9 cellular contexts compared by ENCODE assay signal in the genomic region with DNA sequence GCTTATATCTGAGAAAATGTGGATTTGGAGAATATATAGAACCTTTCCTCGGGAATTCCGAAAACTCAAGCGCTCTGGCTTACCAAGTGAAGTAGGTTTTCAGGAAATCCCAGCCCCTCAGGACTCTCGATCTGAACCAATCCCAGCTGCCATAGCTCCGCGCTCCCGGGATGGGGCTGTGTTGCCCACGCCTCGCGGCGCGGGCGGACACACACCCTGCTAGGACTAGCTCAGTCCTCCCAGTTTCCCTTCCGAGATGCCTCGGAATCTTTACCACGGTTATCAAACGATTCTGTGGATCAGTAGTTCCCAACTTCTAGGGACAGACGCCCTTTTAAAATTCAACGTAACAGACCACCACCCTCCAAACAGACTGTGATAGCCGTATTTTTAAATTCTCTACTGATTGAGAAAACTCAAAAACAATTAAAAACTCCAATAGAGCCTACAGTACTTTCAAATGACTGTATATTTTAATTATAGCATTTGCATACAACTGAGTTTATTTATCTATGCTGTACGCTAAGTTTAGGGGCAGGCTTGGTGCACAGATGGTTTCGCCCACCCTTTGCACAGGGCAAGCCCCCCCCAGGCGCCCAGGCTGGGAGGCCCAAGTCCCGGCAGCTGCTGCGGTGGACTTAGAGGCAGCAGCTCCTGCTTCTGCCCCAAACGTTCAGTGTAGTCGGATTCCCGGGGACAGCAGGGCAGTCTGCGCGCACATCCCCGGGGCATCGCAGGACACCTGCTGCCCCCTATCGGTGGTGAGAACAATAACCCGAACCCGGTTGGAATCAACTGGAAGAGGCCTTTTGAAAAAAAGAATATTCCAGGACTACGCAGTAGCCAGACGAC. TPM values are rescaled to one million over a fixed set of nuclear protein-coding genes. Genes with fewer than 3 reads are reported as not detected.
A peak's percentile ranks its signal among the peaks of the same experiment; 100 is the strongest.
DNase-seq lines count a peak whose midpoint lies in the region; ATAC-seq and TF ChIP-seq lines count a peak whose summit lies in the region.
"Had no signal": no experiment of that assay in that cellular context is flagged by ENCODE, and none has a peak within 500 bp of the region (broad histone marks: within the 10 kb centered on the region; RNA-seq: fewer than 3 reads in every experiment).

No MANE protein-coding gene starts in this region.

- intact Hi-C loops in PC-9 (cut with micrococcal nuclease; ENCODE audit: unreplicated experiment): loop anchor here (1.0 to 10.0 kb wide), 5 partner anchors 93 to 235 kb away; partner anchors contain the start of gene BBX

- H3K27me3 ChIP-seq in PC-9 (ENCODE audit: insufficient read depth, low read depth) (no peaks in the 10 kb centered on the region), subcutaneous abdominal adipose tissue (ENCODE audit: control insufficient read depth in 5 of 5, insufficient read depth in 4 of 5, low read length in 5 of 5) (no peaks in the 10 kb centered on the region)

- peak; percentile 66 to 74 for ATAC-seq in natural killer cell treated with Interleukin-12 subunit alpha and Interleukin-12 subunit beta and Interleukin-15 and Interleukin-18, amount 100 ng/mL, for 72 hours

- peak overlapping the region; percentile 51 for H3K4me2 ChIP-seq in PC-9

- no peaks in the 10 kb centered on the region for H3K36me3 Mint-ChIP-seq in natural killer cell treated with Interleukin-12 subunit alpha and Interleukin-12 subunit beta and Interleukin-15 and Interleukin-18, amount 100 ng/mL, for 72 hours

- no peak overlapping the region for H3K27ac ChIP-seq in PC-9
- peak overlapping the region; percentile 67 for H3K27ac ChIP-seq in subcutaneous abdominal adipose tissue (ENCODE audit: low read depth, low read length)

- no peaks in the 10 kb centered on the region; the same call in 1 of the 2 replicates for H3F3A ChIP-seq in PC-9 (ENCODE audit: insufficient read depth, low read depth)

- H3K79me2 ChIP-seq in PC-9 (ENCODE audit: low read depth): no peaks in the 10 kb centered on the region

- H3K9me3 Mint-ChIP-seq in natural killer cell treated with Interleukin-12 subunit alpha and Interleukin-12 subunit beta and Interleukin-15 and Interleukin-18, amount 100 ng/mL, for 72 hours: no peaks in the 10 kb centered on the region

- peaks cover 15 to 17% of the 10 kb centered on the region in 2 donors for H3K27me3 Mint-ChIP-seq in natural killer cell treated with Interleukin-12 subunit alpha and Interleukin-12 subunit beta and Interleukin-15 and Interleukin-18, amount 100 ng/mL, for 72 hours

- H3K27ac Mint-ChIP-seq in natural killer cell treated with Interleukin-12 subunit alpha and Interleukin-12 subunit beta and Interleukin-15 and Interleukin-18, amount 100 ng/mL, for 72 hours: no peak overlapping the region

- CTCF ChIA-PET in PC-9 (lab: Charles Lee): interaction anchor here (0.5 to 2.2 kb wide), 22 partner anchors 9 to 1597 kb away, joined by 3 to 41 read pairs (median 4); no protein-coding TSS in a partner anchor

- peak overlapping the region; percentile 38; the same call in 1 of the 2 replicates for H3K4me3 ChIP-seq in PC-9
- peak overlapping the region; percentile 72 to 86 (median 81) for H3K4me3 ChIP-seq in subcutaneous abdominal adipose tissue (ENCODE audit: low read depth in 1 of 5, low read length in 5 of 5)

- H3K9me2 ChIP-seq in PC-9 (ENCODE audit: insufficient read depth): no peaks in the 10 kb centered on the region

- H3K36me3 ChIP-seq in PC-9 (ENCODE audit: low read depth) (no peaks in the 10 kb centered on the region), subcutaneous abdominal adipose tissue (ENCODE audit: control insufficient read depth in 5 of 5, insufficient read depth in 5 of 5, low read length in 5 of 5) (no peaks in the 10 kb centered on the region)

- peak overlapping the region; percentile 64 for H2AFZ ChIP-seq in PC-9

- no TSS peak for BruUV-seq in PC-9 (replicated peaks; lab: Mats Ljungman, UMichigan)

- POLR2A ChIA-PET in PC-9 (lab: Charles Lee; ENCODE audit: unreplicated experiment): interaction anchor here (0.6 to 0.7 kb wide), 6 partner anchors 41 to 1076 kb away, joined by 3 to 7 read pairs (median 4); no protein-coding TSS in a partner anchor

- peaks cover 8 to 14% of the 10 kb centered on the region in 2 donors for H3K4me1 Mint-ChIP-seq in natural killer cell treated with Interleukin-12 subunit alpha and Interleukin-12 subunit beta and Interleukin-15 and Interleukin-18, amount 100 ng/mL, for 72 hours (ENCODE audit: low read depth in 2 of 2)

- TF ChIP-seq CTCF in GM20000 (IDR thresholded peaks at IDR 0.05; ENCODE audit: extremely low read depth, missing control alignments): peak; percentile 70
- TF ChIP-seq CTCF in PC-9 (conservative IDR thresholded peaks at IDR 0.05): peak; percentile 94

- H3K4me1 ChIP-seq in PC-9 (replicated peaks; ENCODE audit: insufficient read depth): peaks cover 9% of the 10 kb centered on the region
- H3K4me1 ChIP-seq in subcutaneous abdominal adipose tissue (ENCODE audit: control insufficient read depth in 5 of 5, insufficient read depth in 5 of 5, low read length in 5 of 5): peaks cover 2 to 31% (median 25%) of the 10 kb centered on the region in 5 donors

- DNase-seq in D341Med (ENCODE audit: low spot score) (peak; percentile 92), GM20000 (ENCODE audit: low spot score) (peak; percentile 84), HK-2 (ENCODE audit: unreplicated experiment) (peak; percentile 71), PC-9 (peak; percentile 64 to 86), fibroblast of the conjunctiva (ENCODE audit: low read depth) (peak; percentile 82)
- peak; percentile 35 for DNase-seq in activated T-helper 9 cell treated with anti-CD3 and anti-CD28 coated beads, Interleukin-2, amount 50 U/mL, for 16 hours (ENCODE audit: low read depth)
- DNase-seq in natural killer cell treated with Interleukin-12 subunit alpha and Interleukin-12 subunit beta and Interleukin-15 and Interleukin-18, amount 100 ng/mL, for 72 hours (ENCODE audit: low spot score): peak; percentile 75

- H3K9ac ChIP-seq in subcutaneous abdominal adipose tissue (ENCODE audit: low read length in 5 of 5): peak overlapping the region; percentile 43 to 82 (median 66)

- peak overlapping the region; percentile 85 for H3K4me3 Mint-ChIP-seq in natural killer cell treated with Interleukin-12 subunit alpha and Interleukin-12 subunit beta and Interleukin-15 and Interleukin-18, amount 100 ng/mL, for 72 hours

- H4K20me1 ChIP-seq in PC-9 (ENCODE audit: insufficient read depth): no peaks in the 10 kb centered on the region

- H3K9me3 ChIP-seq in PC-9 (ENCODE audit: insufficient read depth, low read depth) (no peaks in the 10 kb centered on the region), subcutaneous abdominal adipose tissue (ENCODE audit: control insufficient read depth in 5 of 5, low read length in 5 of 5) (no peaks in the 10 kb centered on the region)

RNA-seq across cellular contexts. Expression of gene CCDC54, which starts 52.3 kb away (rescaled TPM):
- not detected in 2 replicates for total RNA-seq in PC-9 (2021)
- not detected for total RNA-seq in natural killer cell treated with Interleukin-12 subunit alpha and Interleukin-12 subunit beta and Interleukin-15 and Interleukin-18, amount 100 ng/mL, for 72 hours
- total RNA-seq: mononuclear cell had no signal

Comparison
In these comparisons a context has a peak if more than half of its experiments do, and no peak if none do; other contexts are left out.
1. DNase-seq: peak in every context shown above with its lines; median percentile 92 in D341Med; 84 in GM20000; 82 in fibroblast of the conjunctiva; 75 in PC-9; 75 in natural killer cell treated with Interleukin-12 subunit alpha and Interleukin-12 subunit beta and Interleukin-15 and Interleukin-18, amount 100 ng/mL, for 72 hours; 71 in HK-2; 35 in activated T-helper 9 cell treated with anti-CD3 and anti-CD28 coated beads, Interleukin-2, amount 50 U/mL, for 16 hours.